In genomic region chr2:14189929-14190328, GRCh38 we compare ENCODE assay signal across 21 cellular contexts.
DNase-seq lines count a peak whose midpoint lies in the region; ATAC-seq and TF ChIP-seq lines count a peak whose summit lies in the region.
"Had no signal": no experiment of that assay in that cellular context is flagged by ENCODE, and none has a peak within 500 bp of the region (broad histone marks: within the 10 kb centered on the region; RNA-seq: fewer than 3 reads in every experiment).

No MANE protein-coding gene starts in this region.

- no peaks in the 10 kb centered on the region for H3K27me3 ChIP-seq in RWPE2 (ENCODE audit: insufficient read depth, poor library complexity, severe bottlenecking)
- H3K27me3 ChIP-seq: heart left ventricle, SJSA1, uterus had no signal

- ATAC-seq in RWPE2 (ENCODE audit: low read depth) = peak; percentile 92
- no peak for ATAC-seq in sciatic nerve
- ATAC-seq: GM23338, heart left ventricle, mucosa of descending colon had no signal

- no peaks in the 10 kb centered on the region for H3K36me3 ChIP-seq in RWPE2 (ENCODE audit: low read depth)
- H3K36me3 ChIP-seq: heart left ventricle, SJSA1, uterus had no signal

- H3K9me3 Mint-ChIP-seq in T-helper 2 cell treated with Interferon-gamma antibody and Interleukin-4, amounts not matched to agents 5 μg/mL and 100 μg/mL, for 36 hours = peaks cover 12% of the 10 kb centered on the region
- H3K9me3 Mint-ChIP-seq: GM23338, neural crest cell had no signal

- TF ChIP-seq CTCF in RWPE2 (IDR thresholded peaks at IDR 0.05; ENCODE audit: poor library complexity, severe bottlenecking) = no peak

- no peaks in the 10 kb centered on the region for H3K4me1 Mint-ChIP-seq in T-helper 2 cell treated with Interferon-gamma antibody and Interleukin-4, amounts not matched to agents 5 μg/mL and 100 μg/mL, for 36 hours (ENCODE audit: low read depth)
- H3K4me1 Mint-ChIP-seq: activated B cell treated with CpG ODN at 0.5 μM for 24 hours, neural crest cell had no signal

- no peak overlapping the region for H3K4me3 Mint-ChIP-seq in T-helper 2 cell treated with Interferon-gamma antibody and Interleukin-4, amounts not matched to agents 5 μg/mL and 100 μg/mL, for 36 hours
- H3K4me3 Mint-ChIP-seq: activated B cell treated with CpG ODN at 0.5 μM for 24 hours; activated CD4-positive, alpha-beta memory T cell treated with anti-CD3 and anti-CD28 coated beads for 36 hours; GM23338; neural crest cell had no signal

- DNase-seq in EL (peak; percentile 1), RWPE2 (ENCODE audit: low spot score) (no peak), epithelial cell of prostate (ENCODE audit: low read depth, low spot score) (peak; percentile 72), renal cortical epithelial cell (ENCODE audit: low read depth) (peak; percentile 65), sciatic nerve (ENCODE audit: low spot score) (no peak)
- DNase-seq in T-helper 2 cell treated with Interferon-gamma antibody and Interleukin-4, amounts not matched to agents 5 μg/mL and 100 μg/mL, for 36 hours (ENCODE audit: low spot score) = no peak
- no peak for DNase-seq in stimulated activated CD4-positive, alpha-beta T cell treated with anti-CD3 and anti-CD28 coated beads, Interleukin-4, amount 100 ng/mL, for 24 hours
- no peak for DNase-seq in activated naive CD4-positive, alpha-beta T cell (lab: John Stamatoyannopoulos, UW)
- DNase-seq: activated B cell treated with CpG ODN at 0.5 μM for 24 hours; activated CD4-positive, alpha-beta memory T cell treated with anti-CD3 and anti-CD28 coated beads for 36 hours; anterior cingulate cortex; heart left ventricle; MM.1S; mucosa of descending colon; NCI-H1694 treated with DMSO at 0.1 percent for 48 hours; NCI-H774 had no signal

- H3K27me3 Mint-ChIP-seq in T-helper 2 cell treated with Interferon-gamma antibody and Interleukin-4, amounts not matched to agents 5 μg/mL and 100 μg/mL, for 36 hours (ENCODE audit: low read depth) = no peaks in the 10 kb centered on the region
- H3K27me3 Mint-ChIP-seq: activated B cell treated with CpG ODN at 0.5 μM for 24 hours; activated CD4-positive, alpha-beta memory T cell treated with anti-CD3 and anti-CD28 coated beads for 36 hours had no signal

- H3K4me1 ChIP-seq in RWPE2 (ENCODE audit: insufficient read depth, poor library complexity, severe bottlenecking) = peaks cover 24% of the 10 kb centered on the region
- H3K4me1 ChIP-seq: heart left ventricle, SJSA1, uterus had no signal

- no peaks in the 10 kb centered on the region for H3K36me3 Mint-ChIP-seq in T-helper 2 cell treated with Interferon-gamma antibody and Interleukin-4, amounts not matched to agents 5 μg/mL and 100 μg/mL, for 36 hours (ENCODE audit: low read depth)
- H3K36me3 Mint-ChIP-seq: activated CD4-positive, alpha-beta memory T cell treated with anti-CD3 and anti-CD28 coated beads for 36 hours had no signal

- intact Hi-C loops in sciatic nerve (cut with DNase I) = no loop called here

- no peaks in the 10 kb centered on the region for H3K9me3 ChIP-seq in RWPE2 (ENCODE audit: severe bottlenecking)
- H3K9me3 ChIP-seq: heart left ventricle, mucosa of descending colon, SJSA1, uterus had no signal

- H3K27ac Mint-ChIP-seq in T-helper 2 cell treated with Interferon-gamma antibody and Interleukin-4, amounts not matched to agents 5 μg/mL and 100 μg/mL, for 36 hours = no peak overlapping the region
- H3K27ac Mint-ChIP-seq: activated B cell treated with CpG ODN at 0.5 μM for 24 hours; activated CD4-positive, alpha-beta memory T cell treated with anti-CD3 and anti-CD28 coated beads for 36 hours; GM23338 had no signal

- H3K27ac ChIP-seq in RWPE2 (ENCODE audit: poor library complexity, severe bottlenecking) (peak overlapping the region; percentile 95), epithelial cell of prostate (peak overlapping the region; percentile 79)
- H3K27ac ChIP-seq: C4-2B, heart left ventricle, SJSA1, uterus had no signal

- no peak overlapping the region for H3K4me3 ChIP-seq in RWPE2 (ENCODE audit: severe bottlenecking)
- H3K4me3 ChIP-seq: GM23338, heart left ventricle, mucosa of descending colon, SJSA1, uterus had no signal

Comparison
In these comparisons a context has a peak if more than half of its experiments do, and no peak if none do; other contexts are left out.
1. DNase-seq: peak in EL (single experiment), epithelial cell of prostate (single experiment) and renal cortical epithelial cell (single experiment); none in RWPE2 (single experiment), T-helper 2 cell treated with Interferon-gamma antibody and Interleukin-4, amounts not matched to agents 5 μg/mL and 100 μg/mL, for 36 hours (single experiment), stimulated activated CD4-positive, alpha-beta T cell treated with anti-CD3 and anti-CD28 coated beads, Interleukin-4, amount 100 ng/mL, for 24 hours (single experiment), activated naive CD4-positive, alpha-beta T cell (0 of 4) and sciatic nerve (single experiment).